Comparison of ENCODE assay signal across 26 cellular contexts in the genomic region with DNA sequence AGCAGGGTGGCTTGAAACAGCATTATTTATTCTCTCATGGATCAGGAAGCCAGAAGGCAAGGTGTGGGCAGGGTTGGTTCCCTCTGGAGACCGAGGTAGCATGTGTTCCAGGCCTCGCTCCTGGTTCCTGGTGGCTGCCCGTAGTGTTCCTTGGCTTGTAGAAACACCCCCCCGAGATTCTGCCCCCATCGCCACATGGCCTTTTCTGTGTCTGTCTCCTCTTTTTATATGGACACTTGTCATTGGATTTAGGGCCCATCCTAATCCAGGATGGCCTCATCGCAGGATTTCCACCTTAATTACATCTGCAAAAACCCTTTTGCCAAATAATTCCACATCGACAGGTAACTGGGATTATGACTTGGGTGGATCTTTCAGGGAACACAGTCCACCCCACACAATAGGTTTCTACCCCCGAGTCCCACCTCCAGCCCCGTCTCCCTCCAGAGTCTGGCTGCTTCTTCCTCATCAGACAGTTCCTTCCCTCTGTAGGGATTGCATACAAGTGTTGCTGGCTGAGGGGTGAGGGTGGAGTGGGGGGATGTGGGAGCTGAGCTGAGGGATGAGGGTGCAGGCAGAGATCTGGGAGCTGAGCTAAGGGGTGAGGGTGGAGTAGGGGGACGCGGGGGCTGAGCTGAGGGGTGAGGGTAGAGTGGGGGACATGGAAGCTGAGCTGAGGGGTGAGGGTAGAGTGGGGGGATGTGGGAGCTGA. TPM values are rescaled to one million over a fixed set of nuclear protein-coding genes. Genes with fewer than 3 reads are reported as not detected.
DNase-seq lines count a peak whose midpoint lies in the region; ATAC-seq and TF ChIP-seq lines count a peak whose summit lies in the region.
"Had no signal": no experiment of that assay in that cellular context is flagged by ENCODE, and none has a peak within 500 bp of the region (broad histone marks: within the 10 kb centered on the region; RNA-seq: fewer than 3 reads in every experiment).

No MANE protein-coding gene starts in this region.

- in situ Hi-C loops in GM13976 (cut with MboI; ENCODE audit: low sequenced_read_pairs, unreplicated experiment): no loop called here

- 93 to 97% methylated on average over 11 of the region's 11 CpGs for WGBS in heart right ventricle, 2 donors

- H3K27me3 Mint-ChIP-seq in naive thymus-derived CD4-positive, alpha-beta T cell: no peaks in the 10 kb centered on the region
- H3K27me3 Mint-ChIP-seq: activated naive CD8-positive, alpha-beta T cell; activated T-helper 17 cell treated with anti-CD3 and anti-CD28 coated beads, Interleukin-2, amount 50 U/mL, for 72 hours had no signal

- CTCF ChIA-PET in naive thymus-derived CD4-positive, alpha-beta T cell (lab: Charles Lee): interaction anchor here (0.6 kb wide), 1 partner anchor 22 kb away, joined by 5 read pairs; no protein-coding TSS in a partner anchor

- H3K4me3 ChIP-seq in heart right ventricle: no peak overlapping the region
- H3K4me3 ChIP-seq in WERI-Rb-1 (ENCODE audit: low read depth, low read length): peak overlapping the region; percentile 12
- H3K4me3 ChIP-seq in naive thymus-derived CD4-positive, alpha-beta T cell (ENCODE audit: low read length): no peak overlapping the region
- H3K4me3 ChIP-seq: BLaER1 treated with 17β-estradiol and CSF1 and Interleukin-3, amounts not matched to agents 10 nM and 100 nM; left lung; prostate gland had no signal

- no peak overlapping the region for H3K27ac ChIP-seq in heart right ventricle
- H3K27ac ChIP-seq in WERI-Rb-1: peak overlapping the region; percentile 76
- H3K27ac ChIP-seq in naive thymus-derived CD4-positive, alpha-beta T cell (ENCODE audit: low read depth, low read length): peak overlapping the region; percentile 19
- H3K27ac ChIP-seq in temporal lobe (ENCODE audit: low read depth, low read length): peak overlapping the region; percentile 6
- H3K27ac ChIP-seq: BLaER1 treated with 17β-estradiol and CSF1 and Interleukin-3, amounts not matched to agents 10 nM and 100 nM; HL-60; left lung; prostate gland had no signal

- peak overlapping the region in 1 of 10 donors; percentile 85 for H3K4me3 Mint-ChIP-seq in naive thymus-derived CD4-positive, alpha-beta T cell
- H3K4me3 Mint-ChIP-seq: activated naive CD8-positive, alpha-beta T cell; activated T-helper 17 cell treated with anti-CD3 and anti-CD28 coated beads, Interleukin-2, amount 50 U/mL, for 72 hours; mesothelial cell of epicardium; natural killer cell had no signal

- DNase-seq in Right ventricle myocardium superior (peak; percentile 4), heart right ventricle (no peak), WERI-Rb-1 (peak; percentile 33), GM13976 (ENCODE audit: low spot score) (no peak)
- DNase-seq in naive thymus-derived CD4-positive, alpha-beta T cell: no peak
- DNase-seq: activated CD4-positive, alpha-beta T cell treated with anti-CD3 and anti-CD28 coated beads, Interleukin-2, amount 50 U/mL, for 4 hours; activated CD4-positive, CD25-positive, alpha-beta regulatory T cell; activated CD8-positive, alpha-beta memory T cell treated with anti-CD3 and anti-CD28 coated beads, Interleukin-2, amount 50 U/mL, for 48 hours; effector CD8-positive, alpha-beta T cell; erythroblast; HCEC 1CT; natural killer cell; NCI-H1930; NCI-H774; stimulated activated CD4-positive, alpha-beta T cell treated with anti-CD3 and anti-CD28 coated beads, Interleukin-2, amount 100 ng/mL, for 24 hours; T-helper 9 cell had no signal

- POLR2A ChIA-PET in naive thymus-derived CD4-positive, alpha-beta T cell (lab: Charles Lee): no interaction called here

- peaks cover 0 to 29% (median 14%) of the 10 kb centered on the region in 9 donors for H3K4me1 ChIP-seq in heart right ventricle
- peaks cover 0 to 3% of the 10 kb centered on the region in 2 donors for H3K4me1 ChIP-seq in naive thymus-derived CD4-positive, alpha-beta T cell (ENCODE audit: control insufficient read depth in 2 of 2, insufficient read depth in 2 of 2, low read length in 2 of 2)
- H3K4me1 ChIP-seq: prostate gland had no signal

- ATAC-seq in Right ventricle myocardium superior (ENCODE audit: poor library complexity) (no peak), heart right ventricle (no peak), HG02763 (IDR thresholded peaks at IDR 0.05; ENCODE audit: unreplicated experiment) (no peak), GM19455 (IDR thresholded peaks at IDR 0.05; ENCODE audit: unreplicated experiment) (no peak)
- ATAC-seq in naive thymus-derived CD4-positive, alpha-beta T cell: no peak
- ATAC-seq: activated T-helper 17 cell treated with anti-CD3 and anti-CD28 coated beads, Interleukin-2, amount 50 U/mL, for 72 hours; left lung had no signal

- H3K4me1 Mint-ChIP-seq in naive thymus-derived CD4-positive, alpha-beta T cell: peaks cover 8 to 29% (median 21%) of the 10 kb centered on the region in 7 donors

- peak overlapping the region in 2 of 9 donors; percentile 17 to 94 for H3K27ac Mint-ChIP-seq in naive thymus-derived CD4-positive, alpha-beta T cell
- H3K27ac Mint-ChIP-seq: activated naive CD8-positive, alpha-beta T cell; activated T-helper 17 cell treated with anti-CD3 and anti-CD28 coated beads, Interleukin-2, amount 50 U/mL, for 72 hours; mesothelial cell of epicardium had no signal

- no peaks in the 10 kb centered on the region for H3K9me3 ChIP-seq in heart right ventricle
- H3K9me3 ChIP-seq in WERI-Rb-1 (ENCODE audit: severe bottlenecking): no peaks in the 10 kb centered on the region
- no peaks in the 10 kb centered on the region for H3K9me3 ChIP-seq in naive thymus-derived CD4-positive, alpha-beta T cell (ENCODE audit: control insufficient read depth in 2 of 3, low read length in 3 of 3)
- H3K9me3 ChIP-seq: BLaER1 treated with 17β-estradiol and CSF1 and Interleukin-3, amounts not matched to agents 10 nM and 100 nM; left lung; prostate gland had no signal

- H3K36me3 ChIP-seq in heart right ventricle: no peaks in the 10 kb centered on the region
- H3K36me3 ChIP-seq in WERI-Rb-1: no peaks in the 10 kb centered on the region
- H3K36me3 ChIP-seq in naive thymus-derived CD4-positive, alpha-beta T cell (ENCODE audit: control insufficient read depth in 2 of 3, insufficient read depth in 3 of 3, low read length in 3 of 3): peaks cover 0 to 12% (median 0%) of the 10 kb centered on the region in 3 experiments
- H3K36me3 ChIP-seq: prostate gland had no signal

- no peaks in the 10 kb centered on the region for H3K9me3 Mint-ChIP-seq in naive thymus-derived CD4-positive, alpha-beta T cell
- H3K9me3 Mint-ChIP-seq: activated T-helper 17 cell treated with anti-CD3 and anti-CD28 coated beads, Interleukin-2, amount 50 U/mL, for 72 hours; mesothelial cell of epicardium; natural killer cell had no signal

- no peak for TF ChIP-seq CTCF in heart right ventricle (IDR thresholded peaks at IDR 0.05)
- TF ChIP-seq CTCF in WERI-Rb-1 (IDR thresholded peaks at IDR 0.05; ENCODE audit: low read depth, low read length): no peak
- no peak for TF ChIP-seq CTCF in GM13976 (IDR thresholded peaks at IDR 0.05; ENCODE audit: borderline replicate concordance, control extremely low read depth, extremely low read depth, insufficient read depth, missing control alignments)

- H3K36me3 Mint-ChIP-seq in naive thymus-derived CD4-positive, alpha-beta T cell: peaks cover 0 to 6% (median 0%) of the 10 kb centered on the region in 5 donors
- H3K36me3 Mint-ChIP-seq: activated naive CD8-positive, alpha-beta T cell; mesothelial cell of epicardium; natural killer cell had no signal

- intact Hi-C loops in Right ventricle myocardium superior (cut with DNase I) (no loop called here), heart right ventricle (cut with DNase I) (no loop called here)
- intact Hi-C loops in naive thymus-derived CD4-positive, alpha-beta T cell (cut with micrococcal nuclease): no loop called here

- H3K27me3 ChIP-seq in heart right ventricle (no peaks in the 10 kb centered on the region), WERI-Rb-1 (ENCODE audit: insufficient read depth, low read depth, severe bottlenecking) (no peaks in the 10 kb centered on the region)
- H3K27me3 ChIP-seq in naive thymus-derived CD4-positive, alpha-beta T cell (ENCODE audit: control insufficient read depth in 2 of 2, insufficient read depth in 2 of 2, low read length in 2 of 2): no peaks in the 10 kb centered on the region
- H3K27me3 ChIP-seq: BLaER1 treated with 17β-estradiol and CSF1 and Interleukin-3, amounts not matched to agents 10 nM and 100 nM; left lung had no signal

RNA-seq across cellular contexts. Expression of gene NPHP4, which starts 12.3 kb away (rescaled TPM):
- total RNA-seq in Right ventricle myocardium superior (4.3 TPM), heart right ventricle (1 to 10 TPM; 2.4 to 5.7 (median 3.3) TPM), temporal lobe (6.9 TPM)
- 1 to 10 TPM; 2.4 to 3.8 TPM for polyA plus RNA-seq in heart right ventricle
- 10 to 100 TPM in 3 of 5 experiments, 1 to 10 TPM in 2; 9.0 to 20.6 (median 11.1) TPM for total RNA-seq in naive thymus-derived CD4-positive, alpha-beta T cell
- 1 to 10 TPM in 1 of 2 donors, under 1 TPM in 1; 0.40 to 2.7 TPM for polyA plus RNA-seq in naive thymus-derived CD4-positive, alpha-beta T cell

RNA-seq across cellular contexts. Expression of gene KCNAB2, which starts 41.1 kb away (rescaled TPM):
- total RNA-seq in Right ventricle myocardium superior: 21.2 TPM
- 10 to 100 TPM; 16.5 to 41.5 (median 22.2) TPM for total RNA-seq in heart right ventricle
- 10 to 100 TPM in 1 of 2 donors, 1 to 10 TPM in 1; 4.7 to 15.1 TPM for polyA plus RNA-seq in heart right ventricle
- total RNA-seq in naive thymus-derived CD4-positive, alpha-beta T cell: 100 to 1,000 TPM; 176 to 310 (median 188) TPM
- polyA plus RNA-seq in naive thymus-derived CD4-positive, alpha-beta T cell: 10 to 100 TPM; 16.8 to 33.6 TPM
- total RNA-seq in temporal lobe: 9.1 TPM

Comparison
In these comparisons a context has a peak if more than half of its experiments do, and no peak if none do; other contexts are left out.
1. DNase-seq: peak in Right ventricle myocardium superior (single experiment) and WERI-Rb-1 (single experiment); none in heart right ventricle (0 of 2), naive thymus-derived CD4-positive, alpha-beta T cell (0 of 9) and GM13976 (single experiment).
2. H3K27ac ChIP-seq: peak in WERI-Rb-1 (single experiment), naive thymus-derived CD4-positive, alpha-beta T cell (single experiment) and temporal lobe (single experiment); none in heart right ventricle (0 of 10).